12 cellular contexts compared by ENCODE assay signal in genomic region chr4:102554482-102554881, GRCh38. TPM values are rescaled to one million over a fixed set of nuclear protein-coding genes. Genes with fewer than 3 reads are reported as not detected.
DNase-seq lines count a peak whose midpoint lies in the region; ATAC-seq and TF ChIP-seq lines count a peak whose summit lies in the region.
"Had no signal": no experiment of that assay in that cellular context is flagged by ENCODE, and none has a peak within 500 bp of the region (broad histone marks: within the 10 kb centered on the region; RNA-seq: fewer than 3 reads in every experiment).

No MANE protein-coding gene starts in this region.

- DNase-seq in NCI-H146 treated with DMSO at 0.1 percent for 48 hours (lab: John Stamatoyannopoulos, UW; ENCODE audit: unreplicated experiment) (peak; percentile 23), endodermal cell (peak; percentile 55), kidney glomerular epithelial cell (lab: John Stamatoyannopoulos, UW) (peak; percentile 60), smooth muscle cell of the brain vasculature (ENCODE audit: low read depth, low spot score) (peak; percentile 69), NCI-H2081 (lab: John Stamatoyannopoulos, UW) (no peak)
- no peak for DNase-seq in effector memory CD8-positive, alpha-beta T cell
- DNase-seq: activated effector memory CD4-positive, alpha-beta T cell treated with anti-CD3 and anti-CD28 coated beads, Interleukin-2, amount 50 U/mL, for 16 hours; DMS153; immature natural killer cell had no signal

- H3K27ac ChIP-seq in endodermal cell (ENCODE audit: low read depth, low read length): no peak overlapping the region
- H3K27ac ChIP-seq: RWPE1 had no signal

- H3K9me3 Mint-ChIP-seq in endodermal cell: no peaks in the 10 kb centered on the region
- H3K9me3 Mint-ChIP-seq in effector memory CD8-positive, alpha-beta T cell: no peaks in the 10 kb centered on the region
- H3K9me3 Mint-ChIP-seq: dendritic cell treated with granulocyte-macrophage colony-stimulating factor and Interleukin-4, amounts not matched to agents 40 ng/mL and 50 ng/mL, for 4 days; immature natural killer cell had no signal

- H3K36me3 ChIP-seq in endodermal cell (ENCODE audit: control insufficient read depth, insufficient read depth, low read length): no peaks in the 10 kb centered on the region

- H3K4me3 Mint-ChIP-seq in endodermal cell: no peak overlapping the region
- H3K4me3 Mint-ChIP-seq in effector memory CD8-positive, alpha-beta T cell: no peak overlapping the region
- H3K4me3 Mint-ChIP-seq: dendritic cell treated with granulocyte-macrophage colony-stimulating factor and Interleukin-4, amounts not matched to agents 40 ng/mL and 50 ng/mL, for 4 days; immature natural killer cell had no signal

- no peaks in the 10 kb centered on the region for H3K27me3 Mint-ChIP-seq in endodermal cell (ENCODE audit: insufficient read depth)
- no peaks in the 10 kb centered on the region for H3K27me3 Mint-ChIP-seq in effector memory CD8-positive, alpha-beta T cell
- H3K27me3 Mint-ChIP-seq: dendritic cell treated with granulocyte-macrophage colony-stimulating factor and Interleukin-4, amounts not matched to agents 40 ng/mL and 50 ng/mL, for 4 days had no signal

- ATAC-seq in HG03175 (IDR thresholded peaks at IDR 0.05; ENCODE audit: unreplicated experiment): no peak
- no peak for ATAC-seq in effector memory CD8-positive, alpha-beta T cell (replicated peaks)

- H3K27ac Mint-ChIP-seq in endodermal cell: no peak overlapping the region
- H3K27ac Mint-ChIP-seq in effector memory CD8-positive, alpha-beta T cell: no peak overlapping the region
- H3K27ac Mint-ChIP-seq: dendritic cell treated with granulocyte-macrophage colony-stimulating factor and Interleukin-4, amounts not matched to agents 40 ng/mL and 50 ng/mL, for 4 days had no signal

- peak; percentile 11 for TF ChIP-seq CTCF in endodermal cell (conservative IDR thresholded peaks at IDR 0.05)

- 77 to 79% methylated on average over 4 to 5 of the region's 5 CpGs for WGBS in endodermal cell (ENCODE audit: insufficient coverage in 1 of 2, insufficient read length in 1 of 2), 2 experiments

- no peaks in the 10 kb centered on the region for H3K9me3 ChIP-seq in endodermal cell (ENCODE audit: control insufficient read depth, low read length)

- H3K9ac ChIP-seq in endodermal cell (ENCODE audit: extremely low read depth, low read length, poor library complexity, severe bottlenecking): no peak overlapping the region

- no peaks in the 10 kb centered on the region for H3K36me3 Mint-ChIP-seq in endodermal cell (ENCODE audit: low read depth)
- peaks cover 25% of the 10 kb centered on the region for H3K36me3 Mint-ChIP-seq in effector memory CD8-positive, alpha-beta T cell (ENCODE audit: insufficient read depth)
- H3K36me3 Mint-ChIP-seq: immature natural killer cell had no signal

- H3K4me1 ChIP-seq in endodermal cell (ENCODE audit: control insufficient read depth, insufficient read depth, low read length): peaks cover 7% of the 10 kb centered on the region

- H3K27me3 ChIP-seq in endodermal cell (ENCODE audit: control insufficient read depth, insufficient read depth, low read length, poor library complexity, severe bottlenecking): no peaks in the 10 kb centered on the region

- no peak overlapping the region for H3K4me3 ChIP-seq in endodermal cell (ENCODE audit: low read length)

- peaks cover 8% of the 10 kb centered on the region for H3K4me1 Mint-ChIP-seq in endodermal cell
- H3K4me1 Mint-ChIP-seq in effector memory CD8-positive, alpha-beta T cell (ENCODE audit: low read depth in 2 of 2): peaks cover 21 to 36% of the 10 kb centered on the region in 2 donors

RNA-seq across cellular contexts. Expression of gene NFKB1, which starts 53.3 kb away (rescaled TPM):
- total RNA-seq in endodermal cell: 1 to 10 TPM; 4.4 to 5.6 TPM
- 5.8 TPM for polyA plus RNA-seq in endodermal cell (2013, experiment 1 of 2)
- 5.8 TPM for polyA plus RNA-seq in endodermal cell (2013, experiment 2 of 2)

Comparison
In these comparisons a context has a peak if more than half of its experiments do, and no peak if none do; other contexts are left out.
1. DNase-seq: peak in NCI-H146 treated with DMSO at 0.1 percent for 48 hours (single experiment), endodermal cell (single experiment), kidney glomerular epithelial cell (single experiment) and smooth muscle cell of the brain vasculature (single experiment); none in NCI-H2081 (0 of 2) and effector memory CD8-positive, alpha-beta T cell (0 of 3).